ENCODE assay signal across 1 cellular context in the genomic region with DNA sequence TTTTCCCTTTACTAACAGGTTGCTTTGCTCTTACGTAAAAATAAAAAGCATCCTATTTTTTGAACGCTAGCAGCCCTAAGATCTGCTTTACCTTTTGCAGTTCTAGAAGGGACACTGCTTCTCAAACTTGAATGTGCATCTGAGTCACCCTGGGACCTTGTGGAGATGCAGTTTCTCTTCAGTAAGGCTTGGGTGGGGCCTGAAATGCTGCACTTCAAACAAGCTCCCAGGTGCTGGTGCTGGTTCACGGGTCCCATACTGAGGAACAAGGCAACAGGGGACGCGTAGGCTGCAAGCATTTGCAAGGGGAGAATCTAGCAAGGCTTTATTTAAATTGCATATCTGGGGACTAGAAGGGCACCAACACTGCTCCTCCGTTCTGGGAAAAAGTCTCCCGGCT.
TF ChIP-seq lines count a peak whose summit lies in the region.

No MANE protein-coding gene starts in this region.

TF ChIP-seq in GM12878, 131 proteins besides CTCF, POLR2A, EP300 and RAD21 (continued from another document):
- TF ChIP-seq, protein P1, sequence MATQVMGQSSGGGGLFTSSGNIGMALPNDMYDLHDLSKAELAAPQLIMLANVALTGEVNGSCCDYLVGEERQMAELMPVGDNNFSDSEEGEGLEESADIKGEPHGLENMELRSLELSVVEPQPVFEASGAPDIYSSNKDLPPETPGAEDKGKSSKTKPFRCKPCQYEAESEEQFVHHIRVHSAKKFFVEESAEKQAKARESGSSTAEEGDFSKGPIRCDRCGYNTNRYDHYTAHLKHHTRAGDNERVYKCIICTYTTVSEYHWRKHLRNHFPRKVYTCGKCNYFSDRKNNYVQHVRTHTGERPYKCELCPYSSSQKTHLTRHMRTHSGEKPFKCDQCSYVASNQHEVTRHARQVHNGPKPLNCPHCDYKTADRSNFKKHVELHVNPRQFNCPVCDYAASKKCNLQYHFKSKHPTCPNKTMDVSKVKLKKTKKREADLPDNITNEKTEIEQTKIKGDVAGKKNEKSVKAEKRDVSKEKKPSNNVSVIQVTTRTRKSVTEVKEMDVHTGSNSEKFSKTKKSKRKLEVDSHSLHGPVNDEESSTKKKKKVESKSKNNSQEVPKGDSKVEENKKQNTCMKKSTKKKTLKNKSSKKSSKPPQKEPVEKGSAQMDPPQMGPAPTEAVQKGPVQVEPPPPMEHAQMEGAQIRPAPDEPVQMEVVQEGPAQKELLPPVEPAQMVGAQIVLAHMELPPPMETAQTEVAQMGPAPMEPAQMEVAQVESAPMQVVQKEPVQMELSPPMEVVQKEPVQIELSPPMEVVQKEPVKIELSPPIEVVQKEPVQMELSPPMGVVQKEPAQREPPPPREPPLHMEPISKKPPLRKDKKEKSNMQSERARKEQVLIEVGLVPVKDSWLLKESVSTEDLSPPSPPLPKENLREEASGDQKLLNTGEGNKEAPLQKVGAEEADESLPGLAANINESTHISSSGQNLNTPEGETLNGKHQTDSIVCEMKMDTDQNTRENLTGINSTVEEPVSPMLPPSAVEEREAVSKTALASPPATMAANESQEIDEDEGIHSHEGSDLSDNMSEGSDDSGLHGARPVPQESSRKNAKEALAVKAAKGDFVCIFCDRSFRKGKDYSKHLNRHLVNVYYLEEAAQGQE (IDR thresholded peaks at IDR 0.05; ENCODE audit: low read depth, low read length): no peak
- TF ChIP-seq IKZF1 (conservative IDR thresholded peaks at IDR 0.05) (no peak), DPF2 (IDR thresholded peaks at IDR 0.05) (no peak), JUND (IDR thresholded peaks at IDR 0.05; ENCODE audit: low read depth, low read length) (no peak), PAX8 (IDR thresholded peaks at IDR 0.05) (no peak), YBX1 (IDR thresholded peaks at IDR 0.05) (no peak), KLF5 (IDR thresholded peaks at IDR 0.05; ENCODE audit: partially characterized antibody) (no peak), RUNX3 (IDR thresholded peaks at IDR 0.05; ENCODE audit: low read length) (no peak), ASH2L (IDR thresholded peaks at IDR 0.05; ENCODE audit: borderline replicate concordance, low read depth) (no peak), KAT2A (conservative IDR thresholded peaks at IDR 0.05; ENCODE audit: control insufficient read depth, low read depth, low read length) (no peak), TCF12 (IDR thresholded peaks at IDR 0.05; ENCODE audit: low read depth, low read length) (no peak)
- TF ChIP-seq, protein P2, sequence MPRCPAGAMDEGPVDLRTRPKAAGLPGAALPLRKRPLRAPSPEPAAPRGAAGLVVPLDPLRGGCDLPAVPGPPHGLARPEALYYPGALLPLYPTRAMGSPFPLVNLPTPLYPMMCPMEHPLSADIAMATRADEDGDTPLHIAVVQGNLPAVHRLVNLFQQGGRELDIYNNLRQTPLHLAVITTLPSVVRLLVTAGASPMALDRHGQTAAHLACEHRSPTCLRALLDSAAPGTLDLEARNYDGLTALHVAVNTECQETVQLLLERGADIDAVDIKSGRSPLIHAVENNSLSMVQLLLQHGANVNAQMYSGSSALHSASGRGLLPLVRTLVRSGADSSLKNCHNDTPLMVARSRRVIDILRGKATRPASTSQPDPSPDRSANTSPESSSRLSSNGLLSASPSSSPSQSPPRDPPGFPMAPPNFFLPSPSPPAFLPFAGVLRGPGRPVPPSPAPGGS (IDR thresholded peaks at IDR 0.05; ENCODE audit: borderline replicate concordance, insufficient read depth, low read depth, low read length, poor library complexity, severe bottlenecking): no peak
- TF ChIP-seq, protein P3, sequence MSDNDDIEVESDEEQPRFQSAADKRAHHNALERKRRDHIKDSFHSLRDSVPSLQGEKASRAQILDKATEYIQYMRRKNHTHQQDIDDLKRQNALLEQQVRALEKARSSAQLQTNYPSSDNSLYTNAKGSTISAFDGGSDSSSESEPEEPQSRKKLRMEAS (IDR thresholded peaks at IDR 0.05; ENCODE audit: low read depth, low read length): no peak
- TF ChIP-seq, protein P4, sequence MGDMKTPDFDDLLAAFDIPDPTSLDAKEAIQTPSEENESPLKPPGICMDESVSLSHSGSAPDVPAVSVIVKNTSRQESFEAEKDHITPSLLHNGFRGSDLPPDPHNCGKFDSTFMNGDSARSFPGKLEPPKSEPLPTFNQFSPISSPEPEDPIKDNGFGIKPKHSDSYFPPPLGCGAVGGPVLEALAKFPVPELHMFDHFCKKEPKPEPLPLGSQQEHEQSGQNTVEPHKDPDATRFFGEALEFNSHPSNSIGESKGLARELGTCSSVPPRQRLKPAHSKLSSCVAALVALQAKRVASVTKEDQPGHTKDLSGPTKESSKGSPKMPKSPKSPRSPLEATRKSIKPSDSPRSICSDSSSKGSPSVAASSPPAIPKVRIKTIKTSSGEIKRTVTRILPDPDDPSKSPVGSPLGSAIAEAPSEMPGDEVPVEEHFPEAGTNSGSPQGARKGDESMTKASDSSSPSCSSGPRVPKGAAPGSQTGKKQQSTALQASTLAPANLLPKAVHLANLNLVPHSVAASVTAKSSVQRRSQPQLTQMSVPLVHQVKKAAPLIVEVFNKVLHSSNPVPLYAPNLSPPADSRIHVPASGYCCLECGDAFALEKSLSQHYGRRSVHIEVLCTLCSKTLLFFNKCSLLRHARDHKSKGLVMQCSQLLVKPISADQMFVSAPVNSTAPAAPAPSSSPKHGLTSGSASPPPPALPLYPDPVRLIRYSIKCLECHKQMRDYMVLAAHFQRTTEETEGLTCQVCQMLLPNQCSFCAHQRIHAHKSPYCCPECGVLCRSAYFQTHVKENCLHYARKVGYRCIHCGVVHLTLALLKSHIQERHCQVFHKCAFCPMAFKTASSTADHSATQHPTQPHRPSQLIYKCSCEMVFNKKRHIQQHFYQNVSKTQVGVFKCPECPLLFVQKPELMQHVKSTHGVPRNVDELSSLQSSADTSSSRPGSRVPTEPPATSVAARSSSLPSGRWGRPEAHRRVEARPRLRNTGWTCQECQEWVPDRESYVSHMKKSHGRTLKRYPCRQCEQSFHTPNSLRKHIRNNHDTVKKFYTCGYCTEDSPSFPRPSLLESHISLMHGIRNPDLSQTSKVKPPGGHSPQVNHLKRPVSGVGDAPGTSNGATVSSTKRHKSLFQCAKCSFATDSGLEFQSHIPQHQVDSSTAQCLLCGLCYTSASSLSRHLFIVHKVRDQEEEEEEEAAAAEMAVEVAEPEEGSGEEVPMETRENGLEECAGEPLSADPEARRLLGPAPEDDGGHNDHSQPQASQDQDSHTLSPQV (IDR thresholded peaks at IDR 0.05): no peak
- TF ChIP-seq, protein P5, sequence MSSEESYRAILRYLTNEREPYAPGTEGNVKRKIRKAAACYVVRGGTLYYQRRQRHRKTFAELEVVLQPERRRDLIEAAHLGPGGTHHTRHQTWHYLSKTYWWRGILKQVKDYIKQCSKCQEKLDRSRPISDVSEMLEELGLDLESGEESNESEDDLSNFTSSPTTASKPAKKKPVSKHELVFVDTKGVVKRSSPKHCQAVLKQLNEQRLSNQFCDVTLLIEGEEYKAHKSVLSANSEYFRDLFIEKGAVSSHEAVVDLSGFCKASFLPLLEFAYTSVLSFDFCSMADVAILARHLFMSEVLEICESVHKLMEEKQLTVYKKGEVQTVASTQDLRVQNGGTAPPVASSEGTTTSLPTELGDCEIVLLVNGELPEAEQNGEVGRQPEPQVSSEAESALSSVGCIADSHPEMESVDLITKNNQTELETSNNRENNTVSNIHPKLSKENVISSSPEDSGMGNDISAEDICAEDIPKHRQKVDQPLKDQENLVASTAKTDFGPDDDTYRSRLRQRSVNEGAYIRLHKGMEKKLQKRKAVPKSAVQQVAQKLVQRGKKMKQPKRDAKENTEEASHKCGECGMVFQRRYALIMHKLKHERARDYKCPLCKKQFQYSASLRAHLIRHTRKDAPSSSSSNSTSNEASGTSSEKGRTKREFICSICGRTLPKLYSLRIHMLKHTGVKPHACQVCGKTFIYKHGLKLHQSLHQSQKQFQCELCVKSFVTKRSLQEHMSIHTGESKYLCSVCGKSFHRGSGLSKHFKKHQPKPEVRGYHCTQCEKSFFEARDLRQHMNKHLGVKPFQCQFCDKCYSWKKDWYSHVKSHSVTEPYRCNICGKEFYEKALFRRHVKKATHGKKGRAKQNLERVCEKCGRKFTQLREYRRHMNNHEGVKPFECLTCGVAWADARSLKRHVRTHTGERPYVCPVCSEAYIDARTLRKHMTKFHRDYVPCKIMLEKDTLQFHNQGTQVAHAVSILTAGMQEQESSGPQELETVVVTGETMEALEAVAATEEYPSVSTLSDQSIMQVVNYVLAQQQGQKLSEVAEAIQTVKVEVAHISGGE (CRISPR knock-in tag; IDR thresholded peaks at IDR 0.05): no peak
